In the genomic region with DNA sequence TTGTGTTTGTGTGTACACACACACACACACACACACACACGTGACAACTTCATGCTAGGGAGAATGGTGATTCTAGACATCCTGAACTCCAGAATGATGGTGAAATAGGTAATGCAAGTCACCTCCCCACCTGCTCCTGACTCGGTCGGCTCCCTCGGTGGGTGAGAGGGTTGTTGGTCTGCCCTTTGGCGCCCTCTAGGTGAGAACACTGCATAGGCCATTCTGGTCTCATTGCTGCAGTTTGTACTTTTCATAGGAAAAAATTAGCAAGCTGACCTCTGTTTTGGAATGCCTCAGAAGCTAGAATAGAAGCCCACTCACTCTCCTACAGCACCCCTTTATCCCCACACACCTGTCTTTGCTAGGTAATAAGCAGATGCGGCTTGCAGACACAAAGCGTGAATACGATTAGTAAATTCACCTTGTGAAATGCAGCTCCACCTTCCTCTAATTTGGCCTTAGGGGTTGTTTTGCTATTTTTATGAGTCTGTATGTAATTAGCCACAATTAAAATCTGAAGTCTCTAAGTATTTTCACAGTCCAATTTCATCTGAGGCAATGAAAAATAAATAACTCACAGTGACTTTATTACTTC, we compare ENCODE assay signal across 8 cellular contexts.
DNase-seq lines count a peak whose midpoint lies in the region; ATAC-seq and TF ChIP-seq lines count a peak whose summit lies in the region.

No MANE protein-coding gene starts in this region.

- no peak overlapping the region for H2BK120ac ChIP-seq in mesendoderm (ENCODE audit: low read depth, low read length)

- H3K9me3 ChIP-seq in HEK293 (ENCODE audit: control insufficient read depth, insufficient read depth, low read depth, low read length): no peaks in the 10 kb centered on the region

- H3K27me3 ChIP-seq in dorsolateral prefrontal cortex (peaks cover 0 to 29% (median 3%) of the 10 kb centered on the region in 45 donors), mesendoderm (ENCODE audit: insufficient read depth, low read length, poor library complexity) (no peaks in the 10 kb centered on the region)

- no peak overlapping the region for H3K27ac ChIP-seq in HEK293 (ENCODE audit: extremely low read depth, low read depth, low read length)
- no peak overlapping the region for H3K27ac ChIP-seq in dorsolateral prefrontal cortex
- no peak overlapping the region for H3K27ac ChIP-seq in mesendoderm (ENCODE audit: low read depth, low read length)

- H2AK5ac ChIP-seq in mesendoderm (ENCODE audit: low read length): no peak overlapping the region

- H3K9ac ChIP-seq in mesendoderm (ENCODE audit: low read length): no peak overlapping the region

- no peaks in the 10 kb centered on the region for H3K9me3 Mint-ChIP-seq in activated CD4-positive, alpha-beta T cell treated with anti-CD3 and anti-CD28 coated beads for 36 hours (ENCODE audit: low read depth)

- TF ChIP-seq CTCF in HEK293 (tag by site-specific recombination; IDR thresholded peaks at IDR 0.05) (peak; percentile 68), dorsolateral prefrontal cortex (IDR thresholded peaks at IDR 0.05 in 54 of 56, conservative IDR thresholded peaks at IDR 0.05 in 2 of 56; ENCODE audit: low read depth in 1 of 56, partially characterized antibody in 56 of 56) (peak; percentile 42 to 76 (median 64))

- H3K56ac ChIP-seq in mesendoderm (ENCODE audit: low read length): no peak overlapping the region

- no peaks in the 10 kb centered on the region for H3K79me1 ChIP-seq in mesendoderm (ENCODE audit: low read length)

- H3K27ac Mint-ChIP-seq in activated CD4-positive, alpha-beta T cell treated with anti-CD3 and anti-CD28 coated beads for 36 hours: no peak overlapping the region

- no peaks in the 10 kb centered on the region for H3K4me1 Mint-ChIP-seq in activated CD4-positive, alpha-beta T cell treated with anti-CD3 and anti-CD28 coated beads for 36 hours

- no peak overlapping the region for H3K18ac ChIP-seq in mesendoderm (ENCODE audit: low read length)

- H3K79me2 ChIP-seq in mesendoderm (ENCODE audit: control insufficient read depth, insufficient read depth, low read length): no peaks in the 10 kb centered on the region

- no peaks in the 10 kb centered on the region for H3K36me3 Mint-ChIP-seq in activated CD4-positive, alpha-beta T cell treated with anti-CD3 and anti-CD28 coated beads for 36 hours (ENCODE audit: low read depth)

- peaks cover 11% of the 10 kb centered on the region for H3K27me3 Mint-ChIP-seq in activated CD4-positive, alpha-beta T cell treated with anti-CD3 and anti-CD28 coated beads for 36 hours

- H4K5ac ChIP-seq in mesendoderm (ENCODE audit: low read length): no peak overlapping the region

- no peak overlapping the region for H2BK5ac ChIP-seq in mesendoderm (ENCODE audit: low read length)

- intact Hi-C loops in activated CD4-positive, alpha-beta T cell treated with anti-CD3 and anti-CD28 coated beads for 36 hours (cut with DNase I, micrococcal nuclease): loop anchor here in 1 of 2 experiments (1.0 kb wide), 3 partner anchors 367 to 451 kb away; no protein-coding TSS in a partner anchor
- intact Hi-C loops in dorsolateral prefrontal cortex (cut with DNase I): loop anchor here (5.0 to 10.0 kb wide), 2 partner anchors 422 to 424 kb away; no protein-coding TSS in a partner anchor

- H3K4me2 ChIP-seq in mesendoderm (ENCODE audit: low read length): no peak overlapping the region

- no peak overlapping the region for H3K4ac ChIP-seq in mesendoderm (ENCODE audit: low read depth, low read length)

- no peak overlapping the region for H3K23ac ChIP-seq in mesendoderm (ENCODE audit: low read length)

- no peak overlapping the region for H2BK15ac ChIP-seq in mesendoderm (replicated peaks; ENCODE audit: low read depth)

- H3K4me3 Mint-ChIP-seq in activated CD4-positive, alpha-beta T cell treated with anti-CD3 and anti-CD28 coated beads for 36 hours: no peak overlapping the region

- POLR2A ChIA-PET in HEK293 (lab: Yijun Ruan, JAX): no interaction called here
- POLR2A ChIA-PET in activated CD4-positive, alpha-beta T cell treated with anti-CD3 and anti-CD28 coated beads for 36 hours (lab: Charles Lee): no interaction called here

- H3K4me3 ChIP-seq in HEK293 (ENCODE audit: low read depth, low read length) (no peak overlapping the region), dorsolateral prefrontal cortex (no peak overlapping the region), mesendoderm (ENCODE audit: low read length) (no peak overlapping the region)

- H3K4me1 ChIP-seq in HEK293 (ENCODE audit: control insufficient read depth, insufficient read depth, low read length): no peaks in the 10 kb centered on the region
- H3K4me1 ChIP-seq in mesendoderm (ENCODE audit: control insufficient read depth, low read depth, low read length): no peaks in the 10 kb centered on the region

- H3K36me3 ChIP-seq in HEK293 (ENCODE audit: control insufficient read depth in 2 of 2, insufficient read depth in 1 of 2, low read length in 2 of 2) (no peaks in the 10 kb centered on the region), mesendoderm (ENCODE audit: control insufficient read depth, insufficient read depth, low read length) (no peaks in the 10 kb centered on the region)

- peak; percentile 76 for ATAC-seq in activated CD4-positive, alpha-beta T cell treated with anti-CD3 and anti-CD28 coated beads for 36 hours

- H4K8ac ChIP-seq in mesendoderm (ENCODE audit: low read depth, low read length): no peak overlapping the region

- CTCF ChIA-PET in HEK293 (lab: Yijun Ruan, JAX): interaction anchor here (0.6 to 3.2 kb wide), 56 partner anchors 9 to 1535 kb away, joined by 3 to 38 read pairs (median 4); no protein-coding TSS in a partner anchor
- CTCF ChIA-PET in activated CD4-positive, alpha-beta T cell treated with anti-CD3 and anti-CD28 coated beads for 36 hours (lab: Charles Lee): interaction anchor here (0.6 to 2.8 kb wide), 14 partner anchors 8 to 431 kb away, joined by 3 to 17 read pairs (median 3); no protein-coding TSS in a partner anchor

- DNase-seq in Ammon's horn (ENCODE audit: low spot score): peak; percentile 54
- peak; percentile 62 for DNase-seq in NCI-H345 (lab: John Stamatoyannopoulos, UW)
- peak; percentile 80 for DNase-seq in activated CD4-positive, alpha-beta T cell treated with anti-CD3 and anti-CD28 coated beads for 36 hours
- peak in 7 of 10 donors; percentile 36 to 59 (median 52) for DNase-seq in dorsolateral prefrontal cortex
- peak; percentile 71 for DNase-seq in mesendoderm
- peak; percentile 7 for DNase-seq in stimulated activated naive CD4-positive, alpha-beta T cell treated with Interleukin-2 at 50 U/mL for 16 hours (lab: John Stamatoyannopoulos, UW)
- no peak for DNase-seq in cortex of kidney (lab: John Stamatoyannopoulos, UW)

- no CpG with 5 or more reads among the region's 8 CpGs for WGBS in mesendoderm (ENCODE audit: extremely low coverage, insufficient coverage, low lambda C conversion rate)

TF ChIP-seq in HEK293, 187 proteins besides CTCF, POLR2A, EP300 and RAD21:
- TF ChIP-seq ZNF155 (tag by site-specific recombination; IDR thresholded peaks at IDR 0.05) (no peak), ZNF530 (tag by site-specific recombination; IDR thresholded peaks at IDR 0.05; ENCODE audit: low read depth) (no peak), ZBTB17 (tag by site-specific recombination; IDR thresholded peaks at IDR 0.05) (0 out of 2 replicates have a peak, but pooled peaks have one; percentile 33), ZNF174 (tag by site-specific recombination; IDR thresholded peaks at IDR 0.05) (no peak), ZNF654 (tag by site-specific recombination; IDR thresholded peaks at IDR 0.05; ENCODE audit: low read depth) (peak; percentile 54)
